20 cellular contexts compared by ENCODE assay signal in the genomic region with DNA sequence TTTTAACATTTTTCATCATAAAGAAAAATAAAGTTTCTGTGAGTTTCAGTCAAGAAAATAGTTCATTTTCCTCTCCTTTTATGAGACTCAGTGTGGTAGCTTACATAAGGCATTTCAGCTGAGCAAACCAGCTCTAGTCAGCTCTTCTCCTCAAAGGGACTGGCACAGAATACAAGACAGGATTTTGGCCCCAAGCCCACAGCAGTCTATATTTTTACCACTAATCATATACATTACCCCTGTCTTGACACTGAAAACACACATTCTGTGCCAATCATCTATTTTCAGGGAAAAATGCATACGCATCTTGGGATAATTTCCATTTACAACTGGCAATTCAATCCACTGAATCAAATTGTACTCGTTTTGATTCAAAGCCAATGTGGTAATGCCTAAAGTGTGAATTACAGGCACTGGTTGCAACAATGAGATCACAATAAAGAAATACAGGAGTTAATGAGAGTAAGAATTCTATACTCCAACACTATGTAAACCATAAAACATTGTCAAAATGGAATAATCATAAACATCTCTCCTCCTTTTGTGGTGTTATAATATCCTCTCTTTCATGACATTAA.
DNase-seq lines count a peak whose midpoint lies in the region; ATAC-seq and TF ChIP-seq lines count a peak whose summit lies in the region.
"Had no signal": no experiment of that assay in that cellular context is flagged by ENCODE, and none has a peak within 500 bp of the region (broad histone marks: within the 10 kb centered on the region; RNA-seq: fewer than 3 reads in every experiment).

No MANE protein-coding gene starts in this region.

- H3K27ac ChIP-seq in prostate gland, result no peak overlapping the region
- no peak overlapping the region for H3K27ac ChIP-seq in thyroid gland
- H3K27ac ChIP-seq: body of pancreas, colonic mucosa, pancreas had no signal

- H3K4me3 ChIP-seq in prostate gland, result no peak overlapping the region
- H3K4me3 ChIP-seq in thyroid gland (replicated peaks in 1 of 3), result no peak overlapping the region
- H3K4me3 ChIP-seq: body of pancreas, colonic mucosa, pancreas had no signal

- H3K9me3 ChIP-seq in prostate gland (no peaks in the 10 kb centered on the region), thyroid gland (no peaks in the 10 kb centered on the region)
- H3K9me3 ChIP-seq: body of pancreas, colonic mucosa, pancreas had no signal

- TF ChIP-seq CTCF in prostate gland (IDR thresholded peaks at IDR 0.05) (no peak), thyroid gland (IDR thresholded peaks at IDR 0.05) (no peak)

- peak; percentile 55 for ATAC-seq in Right ventricle myocardium superior (ENCODE audit: poor library complexity)
- no peak for ATAC-seq in HG02571 (IDR thresholded peaks at IDR 0.05; ENCODE audit: unreplicated experiment)
- ATAC-seq: body of pancreas; left colon; naive thymus-derived CD4-positive, alpha-beta T cell; pancreas; sciatic nerve; WTC11 had no signal

- WGBS in prostate gland, result 56% methylated on average over 2 of the region's 2 CpGs
- WGBS in thyroid gland, 2 donors, result 91 to 94% methylated on average over 2 of the region's 2 CpGs

- H3K4me1 ChIP-seq in prostate gland (replicated peaks) (no peaks in the 10 kb centered on the region), thyroid gland (no peaks in the 10 kb centered on the region)
- H3K4me1 ChIP-seq: body of pancreas, colonic mucosa, pancreas had no signal

- no peaks in the 10 kb centered on the region for H3K27me3 ChIP-seq in prostate gland (replicated peaks; ENCODE audit: insufficient read depth)
- no peaks in the 10 kb centered on the region for H3K27me3 ChIP-seq in thyroid gland
- H3K27me3 ChIP-seq: body of pancreas, colonic mucosa, pancreas had no signal

- DNase-seq in Right ventricle myocardium superior, result no peak
- DNase-seq in cardiac septum (ENCODE audit: low spot score), result no peak
- peak; percentile 88 for DNase-seq in NCI-H446 treated with DMSO at 0.1 percent for 48 hours (lab: John Stamatoyannopoulos, UW)
- DNase-seq in hippocampal formation (lab: John Stamatoyannopoulos, UW), result peak; percentile 12 to 37
- no peak for DNase-seq in prostate gland (ENCODE audit: low spot score)
- no peak for DNase-seq in thyroid gland
- DNase-seq: activated CD4-positive, alpha-beta T cell treated with anti-CD3 and anti-CD28 coated beads, Interleukin-2, amount 50 U/mL, for 4 hours; activated CD8-positive, alpha-beta memory T cell treated with anti-CD3 and anti-CD28 coated beads, Interleukin-2, amount 50 U/mL, for 4 hours; activated naive CD8-positive, alpha-beta T cell treated with anti-CD3 and anti-CD28 coated beads, Interleukin-2, amount 10 ng/mL, durations not matched to agents 7 days and 5 days; body of pancreas; colonic mucosa; GOT3; left colon; mesendoderm; naive thymus-derived CD4-positive, alpha-beta T cell; NCI-H510A treated with DMSO at 0.1 percent for 48 hours; pancreas had no signal

- TF ChIP-seq POLR2A in prostate gland (IDR thresholded peaks at IDR 0.05), result no peak
- TF ChIP-seq POLR2A in thyroid gland (IDR thresholded peaks at IDR 0.05), result no peak

- intact Hi-C loops in Right ventricle myocardium superior (cut with DNase I), result no loop called here
- intact Hi-C loops in cardiac septum (cut with DNase I), result no loop called here
- intact Hi-C loops in prostate gland (cut with DNase I), result no loop called here
- intact Hi-C loops in thyroid gland (cut with DNase I), result no loop called here

- H3K36me3 ChIP-seq in prostate gland (no peaks in the 10 kb centered on the region), thyroid gland (no peaks in the 10 kb centered on the region)
- H3K36me3 ChIP-seq: colonic mucosa, pancreas had no signal

Comparison
In these comparisons a context has a peak if more than half of its experiments do, and no peak if none do; other contexts are left out.
1. DNase-seq: peak in NCI-H446 treated with DMSO at 0.1 percent for 48 hours (single experiment) and hippocampal formation (2 of 2); none in Right ventricle myocardium superior (single experiment), cardiac septum (single experiment), prostate gland (single experiment) and thyroid gland (0 of 2).